2 cellular contexts compared by ENCODE assay signal in genomic region chr10:28250358-28250757, GRCh38.
A peak's percentile ranks its signal among the peaks of the same experiment; 100 is the strongest.
TF ChIP-seq lines count a peak whose summit lies in the region.

No MANE protein-coding gene starts in this region.

TF ChIP-seq in HCT116, 20 proteins besides CTCF, POLR2A, EP300 and RAD21:
- no peak for TF ChIP-seq ZFX (IDR thresholded peaks at IDR 0.05)
- no peak for TF ChIP-seq TCF7L2 (IDR thresholded peaks at IDR 0.05; ENCODE audit: borderline replicate concordance, extremely low read depth, insufficient read depth, insufficient read length)
- TF ChIP-seq SP1 (IDR thresholded peaks at IDR 0.05; ENCODE audit: low read depth): no peak
- no peak for TF ChIP-seq CEBPB (IDR thresholded peaks at IDR 0.05; ENCODE audit: low read depth)
- no peak for TF ChIP-seq EZH2 (IDR thresholded peaks at IDR 0.05)
- TF ChIP-seq SRF (IDR thresholded peaks at IDR 0.05; ENCODE audit: low read depth): no peak
- TF ChIP-seq ZBTB33 (IDR thresholded peaks at IDR 0.05; ENCODE audit: extremely low read depth, insufficient replicate concordance, low read length): no peak
- TF ChIP-seq ELF1 (IDR thresholded peaks at IDR 0.05; ENCODE audit: borderline replicate concordance, low read depth): no peak
- TF ChIP-seq CBX3 (IDR thresholded peaks at IDR 0.05; ENCODE audit: low read depth): no peak
- TF ChIP-seq ATF3 (IDR thresholded peaks at IDR 0.05): no peak
- no peak for TF ChIP-seq EZH2phosphoT487 (IDR thresholded peaks at IDR 0.05; ENCODE audit: borderline replicate concordance)
- TF ChIP-seq SIN3A (IDR thresholded peaks at IDR 0.05; ENCODE audit: low read depth): no peak
- no peak for TF ChIP-seq EGR1 (IDR thresholded peaks at IDR 0.05; ENCODE audit: low read depth)
- TF ChIP-seq MAX (IDR thresholded peaks at IDR 0.05): no peak
- TF ChIP-seq POLR2AphosphoS5 (IDR thresholded peaks at IDR 0.05; ENCODE audit: low read depth, low read length): no peak
- TF ChIP-seq REST (IDR thresholded peaks at IDR 0.05; ENCODE audit: low read depth): no peak

TF ChIP-seq in IMR-90, 13 proteins besides CTCF, POLR2A, EP300 and RAD21:
- no peak for TF ChIP-seq RFX5 (IDR thresholded peaks at IDR 0.05; ENCODE audit: low read depth, low read length)
- TF ChIP-seq CEBPB (IDR thresholded peaks at IDR 0.05; ENCODE audit: low read depth, low read length): no peak
- TF ChIP-seq MAZ (IDR thresholded peaks at IDR 0.05; ENCODE audit: borderline replicate concordance, low read depth, low read length): no peak
- TF ChIP-seq MXI1 (IDR thresholded peaks at IDR 0.05; ENCODE audit: borderline replicate concordance, low read depth, low read length): no peak
- no peak for TF ChIP-seq RCOR1 (IDR thresholded peaks at IDR 0.05; ENCODE audit: insufficient replicate concordance, low read length)
- TF ChIP-seq MAFK (IDR thresholded peaks at IDR 0.05; ENCODE audit: low read depth, low read length): no peak
- peak; percentile 42; the same call in 1 of the 2 replicates for TF ChIP-seq BHLHE40 (IDR thresholded peaks at IDR 0.05; ENCODE audit: low read depth, low read length)
- no peak for TF ChIP-seq ELK1 (IDR thresholded peaks at IDR 0.05; ENCODE audit: borderline replicate concordance, low read depth, low read length)
- TF ChIP-seq NFE2L2 (IDR thresholded peaks at IDR 0.05; ENCODE audit: low read depth, low read length): 0 out of 2 replicates have a peak, but pooled peaks have one; percentile 3
- TF ChIP-seq FOS (IDR thresholded peaks at IDR 0.05; ENCODE audit: low read depth, low read length): no peak
- TF ChIP-seq CHD1 (IDR thresholded peaks at IDR 0.05; ENCODE audit: low read depth, low read length): no peak
- no peak for TF ChIP-seq USF2 (IDR thresholded peaks at IDR 0.05; ENCODE audit: low read depth, low read length)
